ENCODE assay signal across 1 cellular context in the genomic region with DNA sequence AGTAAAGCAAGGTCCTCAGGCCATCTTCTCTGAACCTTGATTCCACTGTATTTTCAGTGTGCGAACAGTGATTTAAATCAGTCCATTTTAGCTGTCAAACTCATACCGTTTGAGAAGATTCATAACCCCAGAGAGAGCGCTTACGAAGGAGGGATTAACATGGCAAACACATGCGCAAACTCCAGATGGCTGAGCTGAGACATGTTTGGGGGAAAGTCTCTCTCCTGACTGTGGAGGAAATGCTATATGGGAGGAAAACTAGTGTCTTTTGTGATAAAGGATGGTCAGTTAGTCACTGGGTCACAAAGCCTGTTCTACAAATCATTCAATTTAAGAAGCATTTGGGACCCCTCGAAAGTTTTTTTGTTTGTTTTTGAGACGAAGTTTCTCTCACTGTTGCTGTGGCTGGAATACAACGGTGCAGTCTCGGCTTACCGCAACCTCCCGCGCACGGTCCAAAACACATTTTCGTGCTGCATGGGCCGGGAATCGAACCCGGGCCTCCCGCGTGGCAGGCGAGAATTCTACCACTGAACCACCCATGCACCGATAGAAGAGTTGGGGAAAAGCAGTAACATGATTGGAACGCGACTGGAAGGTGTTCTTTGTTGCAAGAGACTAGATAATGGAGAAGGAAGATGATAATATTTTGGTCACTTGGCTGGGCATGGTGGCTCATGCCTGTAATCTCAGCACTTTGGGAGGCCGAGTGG.
TF ChIP-seq lines count a peak whose summit lies in the region.

No MANE protein-coding gene starts in this region.

TF ChIP-seq in HEK293, 187 proteins besides CTCF, POLR2A, EP300 and RAD21 (continued from another document and continues in another):
- TF ChIP-seq ZNF133 (tag by site-specific recombination; IDR thresholded peaks at IDR 0.05), result no peak
- TF ChIP-seq, protein P1, sequence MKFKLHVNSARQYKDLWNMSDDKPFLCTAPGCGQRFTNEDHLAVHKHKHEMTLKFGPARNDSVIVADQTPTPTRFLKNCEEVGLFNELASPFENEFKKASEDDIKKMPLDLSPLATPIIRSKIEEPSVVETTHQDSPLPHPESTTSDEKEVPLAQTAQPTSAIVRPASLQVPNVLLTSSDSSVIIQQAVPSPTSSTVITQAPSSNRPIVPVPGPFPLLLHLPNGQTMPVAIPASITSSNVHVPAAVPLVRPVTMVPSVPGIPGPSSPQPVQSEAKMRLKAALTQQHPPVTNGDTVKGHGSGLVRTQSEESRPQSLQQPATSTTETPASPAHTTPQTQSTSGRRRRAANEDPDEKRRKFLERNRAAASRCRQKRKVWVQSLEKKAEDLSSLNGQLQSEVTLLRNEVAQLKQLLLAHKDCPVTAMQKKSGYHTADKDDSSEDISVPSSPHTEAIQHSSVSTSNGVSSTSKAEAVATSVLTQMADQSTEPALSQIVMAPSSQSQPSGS (tag by site-specific recombination; IDR thresholded peaks at IDR 0.05; ENCODE audit: low read depth), result no peak
- TF ChIP-seq, protein P2, sequence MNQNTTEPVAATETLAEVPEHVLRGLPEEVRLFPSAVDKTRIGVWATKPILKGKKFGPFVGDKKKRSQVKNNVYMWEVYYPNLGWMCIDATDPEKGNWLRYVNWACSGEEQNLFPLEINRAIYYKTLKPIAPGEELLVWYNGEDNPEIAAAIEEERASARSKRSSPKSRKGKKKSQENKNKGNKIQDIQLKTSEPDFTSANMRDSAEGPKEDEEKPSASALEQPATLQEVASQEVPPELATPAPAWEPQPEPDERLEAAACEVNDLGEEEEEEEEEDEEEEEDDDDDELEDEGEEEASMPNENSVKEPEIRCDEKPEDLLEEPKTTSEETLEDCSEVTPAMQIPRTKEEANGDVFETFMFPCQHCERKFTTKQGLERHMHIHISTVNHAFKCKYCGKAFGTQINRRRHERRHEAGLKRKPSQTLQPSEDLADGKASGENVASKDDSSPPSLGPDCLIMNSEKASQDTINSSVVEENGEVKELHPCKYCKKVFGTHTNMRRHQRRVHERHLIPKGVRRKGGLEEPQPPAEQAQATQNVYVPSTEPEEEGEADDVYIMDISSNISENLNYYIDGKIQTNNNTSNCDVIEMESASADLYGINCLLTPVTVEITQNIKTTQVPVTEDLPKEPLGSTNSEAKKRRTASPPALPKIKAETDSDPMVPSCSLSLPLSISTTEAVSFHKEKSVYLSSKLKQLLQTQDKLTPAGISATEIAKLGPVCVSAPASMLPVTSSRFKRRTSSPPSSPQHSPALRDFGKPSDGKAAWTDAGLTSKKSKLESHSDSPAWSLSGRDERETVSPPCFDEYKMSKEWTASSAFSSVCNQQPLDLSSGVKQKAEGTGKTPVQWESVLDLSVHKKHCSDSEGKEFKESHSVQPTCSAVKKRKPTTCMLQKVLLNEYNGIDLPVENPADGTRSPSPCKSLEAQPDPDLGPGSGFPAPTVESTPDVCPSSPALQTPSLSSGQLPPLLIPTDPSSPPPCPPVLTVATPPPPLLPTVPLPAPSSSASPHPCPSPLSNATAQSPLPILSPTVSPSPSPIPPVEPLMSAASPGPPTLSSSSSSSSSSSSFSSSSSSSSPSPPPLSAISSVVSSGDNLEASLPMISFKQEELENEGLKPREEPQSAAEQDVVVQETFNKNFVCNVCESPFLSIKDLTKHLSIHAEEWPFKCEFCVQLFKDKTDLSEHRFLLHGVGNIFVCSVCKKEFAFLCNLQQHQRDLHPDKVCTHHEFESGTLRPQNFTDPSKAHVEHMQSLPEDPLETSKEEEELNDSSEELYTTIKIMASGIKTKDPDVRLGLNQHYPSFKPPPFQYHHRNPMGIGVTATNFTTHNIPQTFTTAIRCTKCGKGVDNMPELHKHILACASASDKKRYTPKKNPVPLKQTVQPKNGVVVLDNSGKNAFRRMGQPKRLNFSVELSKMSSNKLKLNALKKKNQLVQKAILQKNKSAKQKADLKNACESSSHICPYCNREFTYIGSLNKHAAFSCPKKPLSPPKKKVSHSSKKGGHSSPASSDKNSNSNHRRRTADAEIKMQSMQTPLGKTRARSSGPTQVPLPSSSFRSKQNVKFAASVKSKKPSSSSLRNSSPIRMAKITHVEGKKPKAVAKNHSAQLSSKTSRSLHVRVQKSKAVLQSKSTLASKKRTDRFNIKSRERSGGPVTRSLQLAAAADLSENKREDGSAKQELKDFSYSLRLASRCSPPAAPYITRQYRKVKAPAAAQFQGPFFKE (tag by site-specific recombination; IDR thresholded peaks at IDR 0.05; ENCODE audit: borderline replicate concordance), result no peak
- TF ChIP-seq ZNF354C (tag by site-specific recombination; IDR thresholded peaks at IDR 0.05; ENCODE audit: borderline replicate concordance, low read depth), result no peak
- no peak for TF ChIP-seq ZNF747 (tag by site-specific recombination; IDR thresholded peaks at IDR 0.05)
- peak; percentile 98 for TF ChIP-seq BCL11B (tag by site-specific recombination; IDR thresholded peaks at IDR 0.05; ENCODE audit: low read depth)
- TF ChIP-seq ZBTB1 (tag by site-specific recombination; IDR thresholded peaks at IDR 0.05), result no peak
- no peak for TF ChIP-seq ZNF114 (tag by site-specific recombination; IDR thresholded peaks at IDR 0.05)
- no peak for TF ChIP-seq ZNF423 (tag by site-specific recombination; IDR thresholded peaks at IDR 0.05)
- TF ChIP-seq ZNF626 (tag by site-specific recombination; IDR thresholded peaks at IDR 0.05), result no peak
- no peak for TF ChIP-seq ZNF37A (tag by site-specific recombination; IDR thresholded peaks at IDR 0.05)
- TF ChIP-seq ZNF791 (tag by site-specific recombination; IDR thresholded peaks at IDR 0.05), result peak; percentile 16; the same call in 1 of the 2 replicates
- TF ChIP-seq, protein P3, sequence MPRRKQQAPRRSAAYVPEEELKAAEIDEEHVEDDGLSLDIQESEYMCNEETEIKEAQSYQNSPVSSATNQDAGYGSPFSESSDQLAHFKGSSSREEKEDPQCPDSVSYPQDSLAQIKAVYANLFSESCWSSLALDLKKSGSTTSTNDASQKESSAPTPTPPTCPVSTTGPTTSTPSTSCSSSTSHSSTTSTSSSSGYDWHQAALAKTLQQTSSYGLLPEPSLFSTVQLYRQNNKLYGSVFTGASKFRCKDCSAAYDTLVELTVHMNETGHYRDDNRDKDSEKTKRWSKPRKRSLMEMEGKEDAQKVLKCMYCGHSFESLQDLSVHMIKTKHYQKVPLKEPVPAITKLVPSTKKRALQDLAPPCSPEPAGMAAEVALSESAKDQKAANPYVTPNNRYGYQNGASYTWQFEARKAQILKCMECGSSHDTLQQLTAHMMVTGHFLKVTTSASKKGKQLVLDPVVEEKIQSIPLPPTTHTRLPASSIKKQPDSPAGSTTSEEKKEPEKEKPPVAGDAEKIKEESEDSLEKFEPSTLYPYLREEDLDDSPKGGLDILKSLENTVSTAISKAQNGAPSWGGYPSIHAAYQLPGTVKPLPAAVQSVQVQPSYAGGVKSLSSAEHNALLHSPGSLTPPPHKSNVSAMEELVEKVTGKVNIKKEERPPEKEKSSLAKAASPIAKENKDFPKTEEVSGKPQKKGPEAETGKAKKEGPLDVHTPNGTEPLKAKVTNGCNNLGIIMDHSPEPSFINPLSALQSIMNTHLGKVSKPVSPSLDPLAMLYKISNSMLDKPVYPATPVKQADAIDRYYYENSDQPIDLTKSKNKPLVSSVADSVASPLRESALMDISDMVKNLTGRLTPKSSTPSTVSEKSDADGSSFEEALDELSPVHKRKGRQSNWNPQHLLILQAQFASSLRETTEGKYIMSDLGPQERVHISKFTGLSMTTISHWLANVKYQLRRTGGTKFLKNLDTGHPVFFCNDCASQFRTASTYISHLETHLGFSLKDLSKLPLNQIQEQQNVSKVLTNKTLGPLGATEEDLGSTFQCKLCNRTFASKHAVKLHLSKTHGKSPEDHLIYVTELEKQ (tag by site-specific recombination; IDR thresholded peaks at IDR 0.05; ENCODE audit: borderline replicate concordance), result peak; percentile 43
- no peak for TF ChIP-seq ZNF510 (tag by site-specific recombination; IDR thresholded peaks at IDR 0.05; ENCODE audit: insufficient replicate concordance)
- TF ChIP-seq ZNF174 (tag by site-specific recombination; IDR thresholded peaks at IDR 0.05), result no peak
- peak; percentile 55; the same call in 1 of the 2 replicates for TF ChIP-seq KLF9 (tag by site-specific recombination; IDR thresholded peaks at IDR 0.05; ENCODE audit: low read depth)
- TF ChIP-seq, protein P4, sequence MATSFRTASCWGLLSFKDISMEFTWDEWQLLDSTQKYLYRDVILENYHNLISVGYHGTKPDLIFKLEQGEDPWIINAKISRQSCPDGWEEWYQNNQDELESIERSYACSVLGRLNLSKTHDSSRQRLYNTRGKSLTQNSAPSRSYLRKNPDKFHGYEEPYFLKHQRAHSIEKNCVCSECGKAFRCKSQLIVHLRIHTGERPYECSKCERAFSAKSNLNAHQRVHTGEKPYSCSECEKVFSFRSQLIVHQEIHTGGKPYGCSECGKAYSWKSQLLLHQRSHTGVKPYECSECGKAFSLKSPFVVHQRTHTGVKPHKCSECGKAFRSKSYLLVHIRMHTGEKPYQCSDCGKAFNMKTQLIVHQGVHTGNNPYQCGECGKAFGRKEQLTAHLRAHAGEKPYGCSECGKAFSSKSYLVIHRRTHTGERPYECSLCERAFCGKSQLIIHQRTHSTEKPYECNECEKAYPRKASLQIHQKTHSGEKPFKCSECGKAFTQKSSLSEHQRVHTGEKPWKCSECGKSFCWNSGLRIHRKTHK (tag by site-specific recombination; IDR thresholded peaks at IDR 0.05), result no peak
- peak; percentile 84 for TF ChIP-seq GFI1B (tag by site-specific recombination; IDR thresholded peaks at IDR 0.05)
- TF ChIP-seq ZNF664 (tag by site-specific recombination; IDR thresholded peaks at IDR 0.05), result 0 out of 2 replicates have a peak, but pooled peaks have one; percentile 44
- TF ChIP-seq, protein P5, sequence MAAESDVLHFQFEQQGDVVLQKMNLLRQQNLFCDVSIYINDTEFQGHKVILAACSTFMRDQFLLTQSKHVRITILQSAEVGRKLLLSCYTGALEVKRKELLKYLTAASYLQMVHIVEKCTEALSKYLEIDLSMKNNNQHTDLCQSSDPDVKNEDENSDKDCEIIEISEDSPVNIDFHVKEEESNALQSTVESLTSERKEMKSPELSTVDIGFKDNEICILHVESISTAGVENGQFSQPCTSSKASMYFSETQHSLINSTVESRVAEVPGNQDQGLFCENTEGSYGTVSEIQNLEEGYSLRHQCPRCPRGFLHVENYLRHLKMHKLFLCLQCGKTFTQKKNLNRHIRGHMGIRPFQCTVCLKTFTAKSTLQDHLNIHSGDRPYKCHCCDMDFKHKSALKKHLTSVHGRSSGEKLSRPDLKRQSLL (tag by site-specific recombination; IDR thresholded peaks at IDR 0.05), result peak; percentile 19; the same call in 1 of the 2 replicates
- no peak for TF ChIP-seq ZNF19 (tag by site-specific recombination; IDR thresholded peaks at IDR 0.05; ENCODE audit: low read depth)
- TF ChIP-seq KLF10 (tag by site-specific recombination; IDR thresholded peaks at IDR 0.05), result no peak
- no peak for TF ChIP-seq ZNF785 (tag by site-specific recombination; IDR thresholded peaks at IDR 0.05)
- TF ChIP-seq, protein P6, sequence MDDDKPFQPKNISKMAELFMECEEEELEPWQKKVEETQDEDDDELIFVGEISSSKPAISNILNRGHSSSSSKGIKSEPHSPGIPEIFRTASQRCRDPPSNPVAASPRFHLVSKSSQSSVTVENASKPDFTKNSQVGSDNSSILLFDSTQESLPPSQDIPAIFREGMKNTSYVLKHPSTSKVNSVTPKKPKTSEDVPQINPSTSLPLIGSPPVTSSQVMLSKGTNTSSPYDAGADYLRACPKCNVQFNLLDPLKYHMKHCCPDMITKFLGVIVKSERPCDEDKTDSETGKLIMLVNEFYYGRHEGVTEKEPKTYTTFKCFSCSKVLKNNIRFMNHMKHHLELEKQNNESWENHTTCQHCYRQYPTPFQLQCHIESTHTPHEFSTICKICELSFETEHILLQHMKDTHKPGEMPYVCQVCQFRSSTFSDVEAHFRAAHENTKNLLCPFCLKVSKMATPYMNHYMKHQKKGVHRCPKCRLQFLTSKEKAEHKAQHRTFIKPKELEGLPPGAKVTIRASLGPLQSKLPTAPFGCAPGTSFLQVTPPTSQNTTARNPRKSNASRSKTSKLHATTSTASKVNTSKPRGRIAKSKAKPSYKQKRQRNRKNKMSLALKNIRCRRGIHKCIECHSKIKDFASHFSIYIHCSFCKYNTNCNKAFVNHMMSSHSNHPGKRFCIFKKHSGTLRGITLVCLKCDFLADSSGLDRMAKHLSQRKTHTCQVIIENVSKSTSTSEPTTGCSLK (tag by site-specific recombination; IDR thresholded peaks at IDR 0.05), result no peak
- TF ChIP-seq SP7 (tag by site-specific recombination; IDR thresholded peaks at IDR 0.05), result peak; percentile 91
- TF ChIP-seq ZNF549 (tag by site-specific recombination; IDR thresholded peaks at IDR 0.05), result no peak
- TF ChIP-seq ZNF701 (tag by site-specific recombination; IDR thresholded peaks at IDR 0.05), result no peak
- TF ChIP-seq, protein P7, sequence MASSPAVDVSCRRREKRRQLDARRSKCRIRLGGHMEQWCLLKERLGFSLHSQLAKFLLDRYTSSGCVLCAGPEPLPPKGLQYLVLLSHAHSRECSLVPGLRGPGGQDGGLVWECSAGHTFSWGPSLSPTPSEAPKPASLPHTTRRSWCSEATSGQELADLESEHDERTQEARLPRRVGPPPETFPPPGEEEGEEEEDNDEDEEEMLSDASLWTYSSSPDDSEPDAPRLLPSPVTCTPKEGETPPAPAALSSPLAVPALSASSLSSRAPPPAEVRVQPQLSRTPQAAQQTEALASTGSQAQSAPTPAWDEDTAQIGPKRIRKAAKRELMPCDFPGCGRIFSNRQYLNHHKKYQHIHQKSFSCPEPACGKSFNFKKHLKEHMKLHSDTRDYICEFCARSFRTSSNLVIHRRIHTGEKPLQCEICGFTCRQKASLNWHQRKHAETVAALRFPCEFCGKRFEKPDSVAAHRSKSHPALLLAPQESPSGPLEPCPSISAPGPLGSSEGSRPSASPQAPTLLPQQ (tag by site-specific recombination; IDR thresholded peaks at IDR 0.05), result peak; percentile 80
- TF ChIP-seq ZNF23 (tag by site-specific recombination; IDR thresholded peaks at IDR 0.05; ENCODE audit: borderline replicate concordance), result no peak
- TF ChIP-seq, protein P8, sequence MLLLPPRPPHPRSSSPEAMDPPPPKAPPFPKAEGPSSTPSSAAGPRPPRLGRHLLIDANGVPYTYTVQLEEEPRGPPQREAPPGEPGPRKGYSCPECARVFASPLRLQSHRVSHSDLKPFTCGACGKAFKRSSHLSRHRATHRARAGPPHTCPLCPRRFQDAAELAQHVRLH (tag by site-specific recombination; IDR thresholded peaks at IDR 0.05), result no peak
- TF ChIP-seq ZNF292 (tag by site-specific recombination; IDR thresholded peaks at IDR 0.05; ENCODE audit: borderline replicate concordance, low read depth), result no peak
- no peak for TF ChIP-seq ZNF529 (tag by site-specific recombination; IDR thresholded peaks at IDR 0.05; ENCODE audit: insufficient replicate concordance)
- no peak for TF ChIP-seq ZNF433 (tag by site-specific recombination; IDR thresholded peaks at IDR 0.05; ENCODE audit: low read depth)
- no peak for TF ChIP-seq SALL2 (tag by site-specific recombination; IDR thresholded peaks at IDR 0.05; ENCODE audit: borderline replicate concordance)
- TF ChIP-seq MZF1 (tag by site-specific recombination; IDR thresholded peaks at IDR 0.05; ENCODE audit: borderline replicate concordance), result no peak
- TF ChIP-seq KLF16 (tag by site-specific recombination; IDR thresholded peaks at IDR 0.05), result no peak
- no peak for TF ChIP-seq ZNF404 (tag by site-specific recombination; IDR thresholded peaks at IDR 0.05)
